In genomic region chr16:22195695-22196558, GRCh38 we compare ENCODE assay signal across 1 cellular context.
A peak's percentile ranks its signal among the peaks of the same experiment; 100 is the strongest.
TF ChIP-seq lines count a peak whose summit lies in the region.

No MANE protein-coding gene starts in this region.

TF ChIP-seq in HepG2, 621 proteins besides CTCF, POLR2A, EP300 and RAD21 (continued from another document and continues in another):
- peak; percentile 57 for TF ChIP-seq SMC3 (IDR thresholded peaks at IDR 0.05; ENCODE audit: low read length)
- TF ChIP-seq NONO (IDR thresholded peaks at IDR 0.05) = no peak
- TF ChIP-seq NONO (CRISPR knock-in tag; conservative IDR thresholded peaks at IDR 0.05) = peak; percentile 91
- TF ChIP-seq ATAD3A (CRISPR knock-in tag; IDR thresholded peaks at IDR 0.05) = no peak
- TF ChIP-seq CENPBD1 (CRISPR knock-in tag; IDR thresholded peaks at IDR 0.05; ENCODE audit: borderline replicate concordance, low read depth) = no peak; the same call in 1 of the 2 replicates
- peak; percentile 78 for TF ChIP-seq SP4 (CRISPR knock-in tag; IDR thresholded peaks at IDR 0.05)
- peak; percentile 87 for TF ChIP-seq ZBTB10 (CRISPR knock-in tag; IDR thresholded peaks at IDR 0.05; ENCODE audit: borderline replicate concordance)
- peak; percentile 80 for TF ChIP-seq AKAP8 (CRISPR knock-in tag; IDR thresholded peaks at IDR 0.05)
- TF ChIP-seq ZNF18 (CRISPR knock-in tag; IDR thresholded peaks at IDR 0.05; ENCODE audit: insufficient replicate concordance) = no peak
- no peak; the same call in 1 of the 2 replicates for TF ChIP-seq NR2F6 (IDR thresholded peaks at IDR 0.05)
- TF ChIP-seq NR2F6 (CRISPR knock-in tag; IDR thresholded peaks at IDR 0.05) = peak; percentile 53; the same call in 1 of the 2 replicates
- TF ChIP-seq ISX (CRISPR knock-in tag; conservative IDR thresholded peaks at IDR 0.05) = no peak; the same call in 1 of the 2 replicates
- TF ChIP-seq ZNF44 (CRISPR knock-in tag; IDR thresholded peaks at IDR 0.05) = no peak
- peak; percentile 73; the same call in 1 of the 2 replicates for TF ChIP-seq IRX3 (CRISPR knock-in tag; IDR thresholded peaks at IDR 0.05; ENCODE audit: borderline replicate concordance, low read depth)
- TF ChIP-seq ZNF367 (CRISPR knock-in tag; IDR thresholded peaks at IDR 0.05; ENCODE audit: borderline replicate concordance) = no peak
- TF ChIP-seq PRDM15 (CRISPR knock-in tag; IDR thresholded peaks at IDR 0.05) = 0 out of 2 replicates have a peak, but pooled peaks have one; percentile 22
- TF ChIP-seq ZNF432 (CRISPR knock-in tag; IDR thresholded peaks at IDR 0.05; ENCODE audit: borderline replicate concordance) = no peak
- peak; percentile 87 for TF ChIP-seq RFXANK (CRISPR knock-in tag; IDR thresholded peaks at IDR 0.05)
- TF ChIP-seq KLF13 (CRISPR knock-in tag; IDR thresholded peaks at IDR 0.05) = no peak
- peak; percentile 67; the same call in 1 of the 2 replicates for TF ChIP-seq HMG20B (CRISPR knock-in tag; conservative IDR thresholded peaks at IDR 0.05)
- peak; percentile 51; the same call in 1 of the 2 replicates for TF ChIP-seq SRF (IDR thresholded peaks at IDR 0.05; ENCODE audit: low read depth, low read length)
- TF ChIP-seq ZFY (CRISPR knock-in tag; IDR thresholded peaks at IDR 0.05) = peak; percentile 57
- TF ChIP-seq E2F1 (CRISPR knock-in tag; IDR thresholded peaks at IDR 0.05) = no peak; the same call in 1 of the 2 replicates
- 0 out of 2 replicates have a peak, but pooled peaks have one; percentile 17 for TF ChIP-seq ZNF619 (CRISPR knock-in tag; IDR thresholded peaks at IDR 0.05)
- peak; percentile 94 for TF ChIP-seq ZNF230 (CRISPR knock-in tag; IDR thresholded peaks at IDR 0.05)
- TF ChIP-seq REPIN1 (CRISPR knock-in tag; IDR thresholded peaks at IDR 0.05; ENCODE audit: borderline replicate concordance, low read depth) = peak; percentile 97
- no peak for TF ChIP-seq DPF2 (CRISPR knock-in tag; IDR thresholded peaks at IDR 0.05; ENCODE audit: borderline replicate concordance, low read depth)
- peak; percentile 26; the same call in 1 of the 2 replicates for TF ChIP-seq KAT7 (CRISPR knock-in tag; IDR thresholded peaks at IDR 0.05; ENCODE audit: borderline replicate concordance)
- TF ChIP-seq NFE2L2 (IDR thresholded peaks at IDR 0.05; ENCODE audit: low read length) = 0 out of 2 replicates have a peak, but pooled peaks have one; percentile 5
- peak; percentile 65 for TF ChIP-seq POGK (CRISPR knock-in tag; conservative IDR thresholded peaks at IDR 0.05)
- TF ChIP-seq ZNF292 (CRISPR knock-in tag; IDR thresholded peaks at IDR 0.05; ENCODE audit: borderline replicate concordance, low read depth) = 0 out of 2 replicates have a peak, but pooled peaks have one; percentile 18
- peak; percentile 63; the same call in 1 of the 2 replicates for TF ChIP-seq ZSCAN9 (CRISPR knock-in tag; IDR thresholded peaks at IDR 0.05; ENCODE audit: borderline replicate concordance)
- TF ChIP-seq PHB2 (IDR thresholded peaks at IDR 0.05; ENCODE audit: partially characterized antibody) = no peak
- TF ChIP-seq ZFP37 (CRISPR knock-in tag; IDR thresholded peaks at IDR 0.05; ENCODE audit: borderline replicate concordance) = peak; percentile 67
- peak; percentile 70 for TF ChIP-seq ZNF883 (CRISPR knock-in tag; IDR thresholded peaks at IDR 0.05; ENCODE audit: not compliant biosample characterization)
- peak; percentile 76; the same call in 1 of the 2 replicates for TF ChIP-seq ZNF746 (CRISPR knock-in tag; IDR thresholded peaks at IDR 0.05)
- peak; percentile 80; the same call in 1 of the 2 replicates for TF ChIP-seq EEA1 (CRISPR knock-in tag; IDR thresholded peaks at IDR 0.05; ENCODE audit: borderline replicate concordance)
- TF ChIP-seq ZNF414 (CRISPR knock-in tag; IDR thresholded peaks at IDR 0.05) = peak; percentile 92; the same call in 1 of the 2 replicates
- peak; percentile 29; the same call in 1 of the 2 replicates for TF ChIP-seq RARG (CRISPR knock-in tag; IDR thresholded peaks at IDR 0.05; ENCODE audit: low read depth)
- TF ChIP-seq NFATC3 (CRISPR knock-in tag; IDR thresholded peaks at IDR 0.05) = no peak
- TF ChIP-seq PAWR (CRISPR knock-in tag; IDR thresholded peaks at IDR 0.05; ENCODE audit: borderline replicate concordance) = no peak
- no peak; the same call in 1 of the 2 replicates for TF ChIP-seq CAMTA2 (CRISPR knock-in tag; IDR thresholded peaks at IDR 0.05; ENCODE audit: borderline replicate concordance)
- TF ChIP-seq ZNF710 (CRISPR knock-in tag; IDR thresholded peaks at IDR 0.05; ENCODE audit: borderline replicate concordance) = peak; percentile 50; the same call in 1 of the 2 replicates
- TF ChIP-seq SCMH1 (CRISPR knock-in tag; IDR thresholded peaks at IDR 0.05; ENCODE audit: borderline replicate concordance) = no peak
- peak; percentile 85; the same call in 1 of the 2 replicates for TF ChIP-seq NFKBIZ (CRISPR knock-in tag; IDR thresholded peaks at IDR 0.05)
- TF ChIP-seq SMARCE1 (IDR thresholded peaks at IDR 0.05; ENCODE audit: borderline replicate concordance) = no peak
- TF ChIP-seq MAF1 (CRISPR knock-in tag; IDR thresholded peaks at IDR 0.05; ENCODE audit: borderline replicate concordance) = peak; percentile 100
- TF ChIP-seq ZNF616 (CRISPR knock-in tag; IDR thresholded peaks at IDR 0.05; ENCODE audit: low read depth) = peak; percentile 72; the same call in 1 of the 2 replicates
- no peak for TF ChIP-seq SP1 (IDR thresholded peaks at IDR 0.05)
- TF ChIP-seq SP1 (CRISPR knock-in tag; IDR thresholded peaks at IDR 0.05) = peak; percentile 94
- TF ChIP-seq ZC3H13 (CRISPR knock-in tag; IDR thresholded peaks at IDR 0.05) = peak; percentile 82; the same call in 1 of the 2 replicates
- TF ChIP-seq PCBP1 (IDR thresholded peaks at IDR 0.05; ENCODE audit: borderline replicate concordance, low read depth, low read length) = no peak
- peak; percentile 78 for TF ChIP-seq ZFX (CRISPR knock-in tag; IDR thresholded peaks at IDR 0.05; ENCODE audit: low read depth)
- TF ChIP-seq ZNF335 (CRISPR knock-in tag; IDR thresholded peaks at IDR 0.05) = peak; percentile 90
- peak; percentile 75 for TF ChIP-seq ASH2L (IDR thresholded peaks at IDR 0.05; ENCODE audit: insufficient read length, low read depth, low read length)
- 0 out of 2 replicates have a peak, but pooled peaks have one; percentile 67 for TF ChIP-seq TP53 (CRISPR knock-in tag; conservative IDR thresholded peaks at IDR 0.05)
- no peak for TF ChIP-seq ZNF251 (CRISPR knock-in tag; IDR thresholded peaks at IDR 0.05)
- TF ChIP-seq PLRG1 (conservative IDR thresholded peaks at IDR 0.05) = no peak
- peak; percentile 25; the same call in 1 of the 2 replicates for TF ChIP-seq MEIS2 (CRISPR knock-in tag; IDR thresholded peaks at IDR 0.05)
- TF ChIP-seq NPAS2 (CRISPR knock-in tag; IDR thresholded peaks at IDR 0.05; ENCODE audit: borderline replicate concordance) = no peak
